In the genomic region with DNA sequence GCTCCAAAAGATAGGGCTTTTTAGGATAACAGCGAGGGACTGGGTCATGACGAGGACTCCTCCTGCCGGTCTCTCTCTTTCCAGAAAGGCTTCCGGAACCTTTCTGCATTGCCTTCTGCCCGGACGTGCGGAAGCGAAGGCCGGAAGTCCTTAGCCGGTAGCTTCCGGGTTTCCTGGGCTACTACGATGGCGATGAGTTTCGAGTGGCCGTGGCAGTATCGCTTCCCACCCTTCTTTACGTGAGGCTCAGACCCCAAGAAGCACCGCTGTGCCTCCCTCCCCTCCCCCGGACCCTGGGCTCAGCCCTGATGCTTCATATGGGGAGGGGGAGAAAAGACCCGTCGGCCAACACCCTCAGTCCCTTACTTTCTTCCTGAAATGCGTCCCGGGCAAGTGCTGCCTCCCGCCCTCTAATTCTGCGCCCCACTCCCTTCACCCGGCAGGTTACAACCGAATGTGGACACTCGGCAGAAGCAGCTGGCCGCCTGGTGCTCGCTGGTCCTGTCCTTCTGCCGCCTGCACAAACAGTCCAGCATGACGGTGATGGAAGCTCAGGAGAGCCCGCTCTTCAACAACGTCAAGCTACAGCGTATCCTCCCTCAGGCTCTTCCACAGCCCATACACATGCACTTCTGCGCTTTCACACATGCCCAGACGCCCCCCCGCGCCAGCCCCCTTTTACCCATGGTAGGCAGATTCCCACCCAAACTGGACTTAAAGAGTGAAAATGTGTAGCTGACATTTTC, we compare ENCODE assay signal across 1 cellular context.
TF ChIP-seq lines count a peak whose summit lies in the region.

A gene (plus strand): TSS at position 160 of the 746 bp plus-strand sequence. CDS start 27 bp downstream, at position 187.

TF ChIP-seq in HEK293, 187 proteins besides CTCF, POLR2A, EP300 and RAD21 (continued from another document):
- TF ChIP-seq, protein P1, sequence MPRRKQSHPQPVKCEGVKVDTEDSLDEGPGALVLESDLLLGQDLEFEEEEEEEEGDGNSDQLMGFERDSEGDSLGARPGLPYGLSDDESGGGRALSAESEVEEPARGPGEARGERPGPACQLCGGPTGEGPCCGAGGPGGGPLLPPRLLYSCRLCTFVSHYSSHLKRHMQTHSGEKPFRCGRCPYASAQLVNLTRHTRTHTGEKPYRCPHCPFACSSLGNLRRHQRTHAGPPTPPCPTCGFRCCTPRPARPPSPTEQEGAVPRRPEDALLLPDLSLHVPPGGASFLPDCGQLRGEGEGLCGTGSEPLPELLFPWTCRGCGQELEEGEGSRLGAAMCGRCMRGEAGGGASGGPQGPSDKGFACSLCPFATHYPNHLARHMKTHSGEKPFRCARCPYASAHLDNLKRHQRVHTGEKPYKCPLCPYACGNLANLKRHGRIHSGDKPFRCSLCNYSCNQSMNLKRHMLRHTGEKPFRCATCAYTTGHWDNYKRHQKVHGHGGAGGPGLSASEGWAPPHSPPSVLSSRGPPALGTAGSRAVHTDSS (tag by site-specific recombination; IDR thresholded peaks at IDR 0.05) = peak; percentile 71
- no peak for TF ChIP-seq ZNF169 (tag by site-specific recombination; IDR thresholded peaks at IDR 0.05)
- TF ChIP-seq ZNF202 (tag by site-specific recombination; IDR thresholded peaks at IDR 0.05; ENCODE audit: borderline replicate concordance) = no peak
- TF ChIP-seq YY2 (tag by site-specific recombination; IDR thresholded peaks at IDR 0.05) = peak; percentile 73
- peak; percentile 74; the same call in 1 of the 2 replicates for TF ChIP-seq ZNF184 (tag by site-specific recombination; IDR thresholded peaks at IDR 0.05)
- TF ChIP-seq KLF7 (tag by site-specific recombination; IDR thresholded peaks at IDR 0.05; ENCODE audit: borderline replicate concordance) = peak; percentile 44; the same call in 1 of the 2 replicates
- TF ChIP-seq, protein P2, sequence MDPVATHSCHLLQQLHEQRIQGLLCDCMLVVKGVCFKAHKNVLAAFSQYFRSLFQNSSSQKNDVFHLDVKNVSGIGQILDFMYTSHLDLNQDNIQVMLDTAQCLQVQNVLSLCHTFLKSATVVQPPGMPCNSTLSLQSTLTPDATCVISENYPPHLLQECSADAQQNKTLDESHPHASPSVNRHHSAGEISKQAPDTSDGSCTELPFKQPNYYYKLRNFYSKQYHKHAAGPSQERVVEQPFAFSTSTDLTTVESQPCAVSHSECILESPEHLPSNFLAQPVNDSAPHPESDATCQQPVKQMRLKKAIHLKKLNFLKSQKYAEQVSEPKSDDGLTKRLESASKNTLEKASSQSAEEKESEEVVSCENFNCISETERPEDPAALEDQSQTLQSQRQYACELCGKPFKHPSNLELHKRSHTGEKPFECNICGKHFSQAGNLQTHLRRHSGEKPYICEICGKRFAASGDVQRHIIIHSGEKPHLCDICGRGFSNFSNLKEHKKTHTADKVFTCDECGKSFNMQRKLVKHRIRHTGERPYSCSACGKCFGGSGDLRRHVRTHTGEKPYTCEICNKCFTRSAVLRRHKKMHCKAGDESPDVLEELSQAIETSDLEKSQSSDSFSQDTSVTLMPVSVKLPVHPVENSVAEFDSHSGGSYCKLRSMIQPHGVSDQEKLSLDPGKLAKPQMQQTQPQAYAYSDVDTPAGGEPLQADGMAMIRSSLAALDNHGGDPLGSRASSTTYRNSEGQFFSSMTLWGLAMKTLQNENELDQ (tag by site-specific recombination; IDR thresholded peaks at IDR 0.05; ENCODE audit: low read depth) = no peak
- TF ChIP-seq, protein P3, sequence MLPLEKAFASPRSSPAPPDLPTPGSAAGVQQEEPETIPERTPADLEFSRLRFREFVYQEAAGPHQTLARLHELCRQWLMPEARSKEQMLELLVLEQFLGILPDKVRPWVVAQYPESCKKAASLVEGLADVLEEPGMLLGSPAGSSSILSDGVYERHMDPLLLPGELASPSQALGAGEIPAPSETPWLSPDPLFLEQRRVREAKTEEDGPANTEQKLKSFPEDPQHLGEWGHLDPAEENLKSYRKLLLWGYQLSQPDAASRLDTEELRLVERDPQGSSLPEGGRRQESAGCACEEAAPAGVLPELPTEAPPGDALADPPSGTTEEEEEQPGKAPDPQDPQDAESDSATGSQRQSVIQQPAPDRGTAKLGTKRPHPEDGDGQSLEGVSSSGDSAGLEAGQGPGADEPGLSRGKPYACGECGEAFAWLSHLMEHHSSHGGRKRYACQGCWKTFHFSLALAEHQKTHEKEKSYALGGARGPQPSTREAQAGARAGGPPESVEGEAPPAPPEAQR (tag by site-specific recombination; IDR thresholded peaks at IDR 0.05) = peak; percentile 57; the same call in 1 of the 2 replicates
- 0 out of 2 replicates have a peak, but pooled peaks have one; percentile 30 for TF ChIP-seq ZNF623 (tag by site-specific recombination; IDR thresholded peaks at IDR 0.05)
- TF ChIP-seq, protein P4, sequence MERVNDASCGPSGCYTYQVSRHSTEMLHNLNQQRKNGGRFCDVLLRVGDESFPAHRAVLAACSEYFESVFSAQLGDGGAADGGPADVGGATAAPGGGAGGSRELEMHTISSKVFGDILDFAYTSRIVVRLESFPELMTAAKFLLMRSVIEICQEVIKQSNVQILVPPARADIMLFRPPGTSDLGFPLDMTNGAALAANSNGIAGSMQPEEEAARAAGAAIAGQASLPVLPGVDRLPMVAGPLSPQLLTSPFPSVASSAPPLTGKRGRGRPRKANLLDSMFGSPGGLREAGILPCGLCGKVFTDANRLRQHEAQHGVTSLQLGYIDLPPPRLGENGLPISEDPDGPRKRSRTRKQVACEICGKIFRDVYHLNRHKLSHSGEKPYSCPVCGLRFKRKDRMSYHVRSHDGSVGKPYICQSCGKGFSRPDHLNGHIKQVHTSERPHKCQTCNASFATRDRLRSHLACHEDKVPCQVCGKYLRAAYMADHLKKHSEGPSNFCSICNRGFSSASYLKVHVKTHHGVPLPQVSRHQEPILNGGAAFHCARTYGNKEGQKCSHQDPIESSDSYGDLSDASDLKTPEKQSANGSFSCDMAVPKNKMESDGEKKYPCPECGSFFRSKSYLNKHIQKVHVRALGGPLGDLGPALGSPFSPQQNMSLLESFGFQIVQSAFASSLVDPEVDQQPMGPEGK (tag by site-specific recombination; IDR thresholded peaks at IDR 0.05) = 0 out of 2 replicates have a peak, but pooled peaks have one; percentile 17
- peak; percentile 54 for TF ChIP-seq ZBTB8A (tag by site-specific recombination; IDR thresholded peaks at IDR 0.05)
- TF ChIP-seq ZBTB48 (tag by site-specific recombination; IDR thresholded peaks at IDR 0.05) = peak; percentile 69
- TF ChIP-seq, protein P5, sequence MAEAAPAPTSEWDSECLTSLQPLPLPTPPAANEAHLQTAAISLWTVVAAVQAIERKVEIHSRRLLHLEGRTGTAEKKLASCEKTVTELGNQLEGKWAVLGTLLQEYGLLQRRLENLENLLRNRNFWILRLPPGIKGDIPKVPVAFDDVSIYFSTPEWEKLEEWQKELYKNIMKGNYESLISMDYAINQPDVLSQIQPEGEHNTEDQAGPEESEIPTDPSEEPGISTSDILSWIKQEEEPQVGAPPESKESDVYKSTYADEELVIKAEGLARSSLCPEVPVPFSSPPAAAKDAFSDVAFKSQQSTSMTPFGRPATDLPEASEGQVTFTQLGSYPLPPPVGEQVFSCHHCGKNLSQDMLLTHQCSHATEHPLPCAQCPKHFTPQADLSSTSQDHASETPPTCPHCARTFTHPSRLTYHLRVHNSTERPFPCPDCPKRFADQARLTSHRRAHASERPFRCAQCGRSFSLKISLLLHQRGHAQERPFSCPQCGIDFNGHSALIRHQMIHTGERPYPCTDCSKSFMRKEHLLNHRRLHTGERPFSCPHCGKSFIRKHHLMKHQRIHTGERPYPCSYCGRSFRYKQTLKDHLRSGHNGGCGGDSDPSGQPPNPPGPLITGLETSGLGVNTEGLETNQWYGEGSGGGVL (tag by site-specific recombination; IDR thresholded peaks at IDR 0.05) = peak; percentile 7; the same call in 1 of the 2 replicates
- TF ChIP-seq, protein P6, sequence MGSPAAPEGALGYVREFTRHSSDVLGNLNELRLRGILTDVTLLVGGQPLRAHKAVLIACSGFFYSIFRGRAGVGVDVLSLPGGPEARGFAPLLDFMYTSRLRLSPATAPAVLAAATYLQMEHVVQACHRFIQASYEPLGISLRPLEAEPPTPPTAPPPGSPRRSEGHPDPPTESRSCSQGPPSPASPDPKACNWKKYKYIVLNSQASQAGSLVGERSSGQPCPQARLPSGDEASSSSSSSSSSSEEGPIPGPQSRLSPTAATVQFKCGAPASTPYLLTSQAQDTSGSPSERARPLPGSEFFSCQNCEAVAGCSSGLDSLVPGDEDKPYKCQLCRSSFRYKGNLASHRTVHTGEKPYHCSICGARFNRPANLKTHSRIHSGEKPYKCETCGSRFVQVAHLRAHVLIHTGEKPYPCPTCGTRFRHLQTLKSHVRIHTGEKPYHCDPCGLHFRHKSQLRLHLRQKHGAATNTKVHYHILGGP (tag by site-specific recombination; IDR thresholded peaks at IDR 0.05) = peak; percentile 72
- TF ChIP-seq ZNF629 (tag by site-specific recombination; IDR thresholded peaks at IDR 0.05) = peak; percentile 80
- peak; percentile 79; the same call in 1 of the 2 replicates for TF ChIP-seq ZNF76 (tag by site-specific recombination; IDR thresholded peaks at IDR 0.05; ENCODE audit: borderline replicate concordance, low read depth)
- TF ChIP-seq ZBTB20 (tag by site-specific recombination; IDR thresholded peaks at IDR 0.05) = peak; percentile 55; the same call in 1 of the 2 replicates
- TF ChIP-seq ZNF830 (tag by site-specific recombination; IDR thresholded peaks at IDR 0.05; ENCODE audit: low read depth) = no peak
- TF ChIP-seq ZNF660 (tag by site-specific recombination; IDR thresholded peaks at IDR 0.05) = peak; percentile 98
- TF ChIP-seq ZNF548 (tag by site-specific recombination; IDR thresholded peaks at IDR 0.05) = no peak
- TF ChIP-seq, protein P7, sequence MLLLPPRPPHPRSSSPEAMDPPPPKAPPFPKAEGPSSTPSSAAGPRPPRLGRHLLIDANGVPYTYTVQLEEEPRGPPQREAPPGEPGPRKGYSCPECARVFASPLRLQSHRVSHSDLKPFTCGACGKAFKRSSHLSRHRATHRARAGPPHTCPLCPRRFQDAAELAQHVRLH (tag by site-specific recombination; IDR thresholded peaks at IDR 0.05) = peak; percentile 99
- peak; percentile 91 for TF ChIP-seq ZNF501 (tag by site-specific recombination; IDR thresholded peaks at IDR 0.05)
- peak; percentile 71 for TF ChIP-seq ZBTB17 (tag by site-specific recombination; IDR thresholded peaks at IDR 0.05)
- TF ChIP-seq ZNF146 (tag by site-specific recombination; IDR thresholded peaks at IDR 0.05) = peak; percentile 55
- TF ChIP-seq, protein P8, sequence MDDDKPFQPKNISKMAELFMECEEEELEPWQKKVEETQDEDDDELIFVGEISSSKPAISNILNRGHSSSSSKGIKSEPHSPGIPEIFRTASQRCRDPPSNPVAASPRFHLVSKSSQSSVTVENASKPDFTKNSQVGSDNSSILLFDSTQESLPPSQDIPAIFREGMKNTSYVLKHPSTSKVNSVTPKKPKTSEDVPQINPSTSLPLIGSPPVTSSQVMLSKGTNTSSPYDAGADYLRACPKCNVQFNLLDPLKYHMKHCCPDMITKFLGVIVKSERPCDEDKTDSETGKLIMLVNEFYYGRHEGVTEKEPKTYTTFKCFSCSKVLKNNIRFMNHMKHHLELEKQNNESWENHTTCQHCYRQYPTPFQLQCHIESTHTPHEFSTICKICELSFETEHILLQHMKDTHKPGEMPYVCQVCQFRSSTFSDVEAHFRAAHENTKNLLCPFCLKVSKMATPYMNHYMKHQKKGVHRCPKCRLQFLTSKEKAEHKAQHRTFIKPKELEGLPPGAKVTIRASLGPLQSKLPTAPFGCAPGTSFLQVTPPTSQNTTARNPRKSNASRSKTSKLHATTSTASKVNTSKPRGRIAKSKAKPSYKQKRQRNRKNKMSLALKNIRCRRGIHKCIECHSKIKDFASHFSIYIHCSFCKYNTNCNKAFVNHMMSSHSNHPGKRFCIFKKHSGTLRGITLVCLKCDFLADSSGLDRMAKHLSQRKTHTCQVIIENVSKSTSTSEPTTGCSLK (tag by site-specific recombination; IDR thresholded peaks at IDR 0.05) = no peak
- peak; percentile 67; the same call in 1 of the 2 replicates for TF ChIP-seq ZNF324 (tag by site-specific recombination; IDR thresholded peaks at IDR 0.05)
- TF ChIP-seq, protein P9, sequence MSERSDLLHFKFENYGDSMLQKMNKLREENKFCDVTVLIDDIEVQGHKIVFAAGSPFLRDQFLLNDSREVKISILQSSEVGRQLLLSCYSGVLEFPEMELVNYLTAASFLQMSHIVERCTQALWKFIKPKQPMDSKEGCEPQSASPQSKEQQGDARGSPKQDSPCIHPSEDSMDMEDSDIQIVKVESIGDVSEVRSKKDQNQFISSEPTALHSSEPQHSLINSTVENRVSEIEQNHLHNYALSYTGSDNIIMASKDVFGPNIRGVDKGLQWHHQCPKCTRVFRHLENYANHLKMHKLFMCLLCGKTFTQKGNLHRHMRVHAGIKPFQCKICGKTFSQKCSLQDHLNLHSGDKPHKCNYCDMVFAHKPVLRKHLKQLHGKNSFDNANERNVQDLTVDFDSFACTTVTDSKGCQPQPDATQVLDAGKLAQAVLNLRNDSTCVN (tag by site-specific recombination; optimal IDR thresholded peaks at IDR 0.05) = peak; percentile 26
- no peak for TF ChIP-seq MEIS1 (CRISPR knock-in tag; IDR thresholded peaks at IDR 0.05; ENCODE audit: borderline replicate concordance)
- TF ChIP-seq REPIN1 (tag by site-specific recombination; IDR thresholded peaks at IDR 0.05; ENCODE audit: low read depth) = peak; percentile 94
- TF ChIP-seq ZNF211 (tag by site-specific recombination; IDR thresholded peaks at IDR 0.05; ENCODE audit: low read depth) = no peak
- no peak for TF ChIP-seq ZNF514 (tag by site-specific recombination; IDR thresholded peaks at IDR 0.05)
- peak; percentile 68 for TF ChIP-seq ZNF341 (tag by site-specific recombination; IDR thresholded peaks at IDR 0.05; ENCODE audit: low read depth)
- TF ChIP-seq ZFP69B (tag by site-specific recombination; IDR thresholded peaks at IDR 0.05) = peak; percentile 81
- TF ChIP-seq ZNF24 (tag by site-specific recombination; IDR thresholded peaks at IDR 0.05) = peak; percentile 76
